Comparison of ENCODE assay signal across 8 cellular contexts in genomic region chr15:74240002-74240568, GRCh38. TPM values are rescaled to one million over a fixed set of nuclear protein-coding genes. Genes with fewer than 3 reads are reported as not detected.
DNase-seq lines count a peak whose midpoint lies in the region; ATAC-seq, FAIRE-seq and TF ChIP-seq lines count a peak whose summit lies in the region.

No MANE protein-coding gene starts in this region.

- BruUV-seq in Panc1 (replicated peaks; lab: Mats Ljungman, UMichigan) = no TSS peak

- in situ Hi-C loops in Panc1 (cut with HindIII; ENCODE audit: low pct_unique_long_range_greater_than_20kb, low sequenced_read_pairs) = no loop called here

- H3K4me1 Mint-ChIP-seq in CD4-positive, alpha-beta T cell (ENCODE audit: low read depth) = peaks cover 7% of the 10 kb centered on the region

- peaks cover 51% of the 10 kb centered on the region for H3K4me1 ChIP-seq in A549
- H3K4me1 ChIP-seq in Panc1 (ENCODE audit: control insufficient read depth, insufficient read depth, low read length) = peaks cover 30% of the 10 kb centered on the region
- peaks cover 38 to 44% (median 40%) of the 10 kb centered on the region in 4 donors for H3K4me1 ChIP-seq in esophagus muscularis mucosa

- peak; percentile 36 for FAIRE-seq in A549 (lab: Jason Lieb, UNC)

- no peaks in the 10 kb centered on the region for H3K36me3 Mint-ChIP-seq in CD4-positive, alpha-beta T cell (ENCODE audit: low read depth)

- peak overlapping the region; percentile 69 for H3K4me2 ChIP-seq in A549

- POLR2A ChIA-PET in A549 (lab: Yijun Ruan, JAX) = interaction anchor here (1.0 to 1.4 kb wide), 3 partner anchors 40 to 67 kb away, joined by 3 to 4 read pairs (median 3); no protein-coding TSS in a partner anchor
- POLR2A ChIA-PET in Panc1 (lab: Charles Lee) = no interaction called here
- POLR2A ChIA-PET in CD4-positive, alpha-beta T cell (lab: Charles Lee) = no interaction called here

- CTCF ChIA-PET in A549 (lab: Yijun Ruan, JAX) (interaction anchor here (0.7 to 2.7 kb wide), 14 partner anchors 9 to 191 kb away, joined by 3 to 14 read pairs (median 4); partner anchors contain the start of gene STRA6), Panc1 (lab: Charles Lee) (interaction anchor here (0.7 kb wide), 1 partner anchor 81 kb away, joined by 3 read pairs; no protein-coding TSS in a partner anchor)
- CTCF ChIA-PET in CD4-positive, alpha-beta T cell (lab: Charles Lee) = no interaction called here

- H3K27me3 Mint-ChIP-seq in CD4-positive, alpha-beta T cell = peaks cover 37% of the 10 kb centered on the region

- no peaks in the 10 kb centered on the region for H3K27me3 ChIP-seq in Panc1 (ENCODE audit: control insufficient read depth, insufficient read depth, low read length)
- peaks cover 0 to 4% (median 0%) of the 10 kb centered on the region in 4 donors for H3K27me3 ChIP-seq in esophagus muscularis mucosa
- peaks cover 18% of the 10 kb centered on the region for H3K27me3 ChIP-seq in CD4-positive, alpha-beta T cell (ENCODE audit: control insufficient read depth, insufficient read depth, low read length)

- intact Hi-C loops in Panc1 (cut with micrococcal nuclease; ENCODE audit: unreplicated experiment) = no loop called here
- intact Hi-C loops in esophagus muscularis mucosa (cut with DNase I) = no loop called here
- intact Hi-C loops in CD4-positive, alpha-beta T cell (cut with DNase I, micrococcal nuclease) = no loop called here

- ATAC-seq in A549 (peak; percentile 90 to 97), Panc1 (peak; percentile 82), omental fat pad (ENCODE audit: low FRiP score) (peak; percentile 24), GM18907 (IDR thresholded peaks at IDR 0.05; ENCODE audit: unreplicated experiment) (no peak), GM18520 (IDR thresholded peaks at IDR 0.05; ENCODE audit: unreplicated experiment) (no peak)
- no peak for ATAC-seq in CD4-positive, alpha-beta T cell (ENCODE audit: poor library complexity)

- TF ChIP-seq CTCF in A549 (IDR thresholded peaks at IDR 0.05) = peak; percentile 38; the same call in 2 of the 3 replicates
- TF ChIP-seq CTCF in Panc1 (IDR thresholded peaks at IDR 0.05) = no peak
- peak; percentile 26 to 65 (median 38) for TF ChIP-seq CTCF in esophagus muscularis mucosa (IDR thresholded peaks at IDR 0.05)
- no peak for TF ChIP-seq CTCF in omental fat pad (IDR thresholded peaks at IDR 0.05)
- TF ChIP-seq CTCF in CD4-positive, alpha-beta T cell (IDR thresholded peaks at IDR 0.05) = no peak

- no peaks in the 10 kb centered on the region for H3K36me3 ChIP-seq in Panc1 (ENCODE audit: control insufficient read depth, insufficient read depth, low read length)
- H3K36me3 ChIP-seq in esophagus muscularis mucosa = no peaks in the 10 kb centered on the region

- no peak for TF ChIP-seq POLR2A in A549 (IDR thresholded peaks at IDR 0.05; ENCODE audit: low read length)
- TF ChIP-seq POLR2A in esophagus muscularis mucosa (IDR thresholded peaks at IDR 0.05; ENCODE audit: low read depth) = no peak

- no peaks in the 10 kb centered on the region for H3K9me3 ChIP-seq in A549
- no peaks in the 10 kb centered on the region for H3K9me3 ChIP-seq in Panc1 (ENCODE audit: control insufficient read depth, insufficient read depth, low read depth, low read length)
- no peaks in the 10 kb centered on the region for H3K9me3 ChIP-seq in esophagus muscularis mucosa
- no peaks in the 10 kb centered on the region for H3K9me3 ChIP-seq in CD4-positive, alpha-beta T cell (ENCODE audit: control insufficient read depth, low read length)

- H3K4me3 ChIP-seq in A549 = no peak overlapping the region
- no peak overlapping the region for H3K4me3 ChIP-seq in Panc1 (ENCODE audit: low read depth in 2 of 2, low read length in 2 of 2)
- no peak overlapping the region for H3K4me3 ChIP-seq in esophagus muscularis mucosa

- no peaks in the 10 kb centered on the region for H3K9me3 Mint-ChIP-seq in CD4-positive, alpha-beta T cell

- TF ChIP-seq EP300 in A549 (IDR thresholded peaks at IDR 0.05) = no peak; a peak in 1 of 5 replicates
- TF ChIP-seq EP300 in esophagus muscularis mucosa (IDR thresholded peaks at IDR 0.05) = no peak

- DNase-seq in A549 (ENCODE audit: low read depth in 1 of 2, low spot score in 1 of 2) = peak; percentile 72 to 93
- peak; percentile 94 for DNase-seq in HT1080 (ENCODE audit: low read depth)
- DNase-seq in Panc1 (ENCODE audit: low read depth, low spot score) = peak; percentile 18
- DNase-seq in esophagus muscularis mucosa (ENCODE audit: extremely low spot score) = no peak
- peak; percentile 32 for DNase-seq in omental fat pad (ENCODE audit: low spot score)
- DNase-seq in CD4-positive, alpha-beta T cell = no peak

- no peak overlapping the region for H3K4me3 Mint-ChIP-seq in CD4-positive, alpha-beta T cell

- TF ChIP-seq RAD21 in A549 (conservative IDR thresholded peaks at IDR 0.05 in 1 of 2, IDR thresholded peaks at IDR 0.05 in 1 of 2) = peak; percentile 21 to 49; a peak in 4 of 5 replicates

- H3K27ac Mint-ChIP-seq in CD4-positive, alpha-beta T cell = no peak overlapping the region

- 0% methylated on average over 5 of the region's 5 CpGs for WGBS in A549 (ENCODE audit: missing lambda C conversion rate)
- WGBS in esophagus muscularis mucosa = 9% methylated on average over 5 of the region's 5 CpGs

- H3K27ac ChIP-seq in A549 (peak overlapping the region; percentile 79 to 85), Panc1 (ENCODE audit: low read length) (peak overlapping the region; percentile 57), esophagus muscularis mucosa (replicated peaks in 1 of 4) (peak overlapping the region in 2 of 4 donors; percentile 26 to 47)
- H3K27ac ChIP-seq in CD4-positive, alpha-beta T cell (ENCODE audit: low read depth, low read length) = no peak overlapping the region

TF ChIP-seq in A549, 52 proteins besides CTCF, POLR2A, EP300 and RAD21 (continues in another document):
- no peak for TF ChIP-seq EHMT2 (IDR thresholded peaks at IDR 0.05; ENCODE audit: low read depth)
- TF ChIP-seq HOXB13 (CRISPR knock-in tag; IDR thresholded peaks at IDR 0.05; ENCODE audit: low read depth) = no peak
- TF ChIP-seq USF2 (IDR thresholded peaks at IDR 0.05) = no peak
- TF ChIP-seq ZFP36 (IDR thresholded peaks at IDR 0.05; ENCODE audit: borderline replicate concordance, partially characterized antibody) = no peak
- TF ChIP-seq HOXB5 (CRISPR knock-in tag; IDR thresholded peaks at IDR 0.05) = no peak
- no peak for TF ChIP-seq CHD2 (IDR thresholded peaks at IDR 0.05; ENCODE audit: low read length, partially characterized antibody)
- TF ChIP-seq MAZ (IDR thresholded peaks at IDR 0.05; ENCODE audit: borderline replicate concordance, low read depth, low read length) = no peak
- no peak for TF ChIP-seq POLR2AphosphoS2 (conservative IDR thresholded peaks at IDR 0.05; ENCODE audit: low read length)
- 0 out of 2 replicates have a peak, but pooled peaks have one; percentile 63 for TF ChIP-seq E2F6 (IDR thresholded peaks at IDR 0.05; ENCODE audit: borderline replicate concordance, low read depth)
- no peak for TF ChIP-seq TFCP2L1 (CRISPR knock-in tag; IDR thresholded peaks at IDR 0.05)
- peak; percentile 39; the same call in 1 of the 2 replicates for TF ChIP-seq MYC (IDR thresholded peaks at IDR 0.05; ENCODE audit: borderline replicate concordance, low read length)
- TF ChIP-seq SMC3 (IDR thresholded peaks at IDR 0.05) = peak; percentile 53

RNA-seq across cellular contexts. Expression of gene CCDC33, which starts 4.0 kb away (rescaled TPM):
- polyA plus RNA-seq in A549 (2011; rRNA removed) = 5.4 and 5.9 TPM in 2 replicates
- polyA plus RNA-seq in A549 (2012; cell fraction: cytosol; rRNA removed) = 5.2 and 6.0 TPM in 2 replicates
- polyA plus RNA-seq in A549 (2012; cell fraction: nucleus; rRNA removed) = 5.8 and 6.5 TPM in 2 replicates
- 9.2 to 11.9 TPM (median 10.4 TPM) in 3 replicates for polyA plus RNA-seq in A549 (2017; fragmentation: RNase III; extraction: RNeasy Plus Mini Kit Qiagen cat#74134 plus additional on column Dnase treatment)
- 4.5 and 4.6 TPM in 2 replicates for polyA minus RNA-seq in A549 (2011; rRNA and poly(A)+ RNA removed)
- not detected in 2 replicates for total RNA-seq in HT1080 (2014; rRNA removed; shearing (Covaris generic))
- not detected in 2 replicates for polyA plus RNA-seq in HT1080 (2015; cell fraction: cytosol; rRNA removed)
- 0.27 TPM in 1 of 2 replicates, not detected in the other for polyA plus RNA-seq in HT1080 (2015; cell fraction: nucleus; rRNA removed)
- total RNA-seq in Panc1 (2021; ENCODE audit: unreplicated experiment) = not detected
- not detected for polyA plus RNA-seq in Panc1 (2012; ENCODE audit: insufficient read length)
- not detected for total RNA-seq in esophagus muscularis mucosa
- not detected for total RNA-seq in omental fat pad
- not detected for total RNA-seq in CD4-positive, alpha-beta T cell

RNA-seq across cellular contexts. Expression of gene STRA6, which starts 37.5 kb away (rescaled TPM):
- polyA plus RNA-seq in A549 (2011; rRNA removed) = 35.0 and 49.8 TPM in 2 replicates
- 31.3 and 39.8 TPM in 2 replicates for polyA plus RNA-seq in A549 (2012; cell fraction: cytosol; rRNA removed)
- 165 and 201 TPM in 2 replicates for polyA plus RNA-seq in A549 (2012; cell fraction: nucleus; rRNA removed)
- polyA plus RNA-seq in A549 (2017; fragmentation: RNase III; extraction: RNeasy Plus Mini Kit Qiagen cat#74134 plus additional on column Dnase treatment) = 60.6 to 76.4 TPM (median 70.2 TPM) in 3 replicates
- 63.6 and 65.0 TPM in 2 replicates for polyA minus RNA-seq in A549 (2011; rRNA and poly(A)+ RNA removed)
- total RNA-seq in HT1080 (2014; rRNA removed; shearing (Covaris generic)) = 0.10 TPM in 1 of 2 replicates, not detected in the other
- 1.8 and 2.0 TPM in 2 replicates for polyA plus RNA-seq in HT1080 (2015; cell fraction: cytosol; rRNA removed)
- polyA plus RNA-seq in HT1080 (2015; cell fraction: nucleus; rRNA removed) = 11.8 and 12.4 TPM in 2 replicates
- total RNA-seq in Panc1 (2021; ENCODE audit: unreplicated experiment) = 1.1 TPM
- polyA plus RNA-seq in Panc1 (2012; ENCODE audit: insufficient read length) = 0.73 TPM
- under 1 TPM; 0.13 to 0.83 (median 0.47) TPM for total RNA-seq in esophagus muscularis mucosa
- total RNA-seq in omental fat pad = under 1 TPM in 1 of 4 donors, not detected in 3; 0.19 TPM
- total RNA-seq in CD4-positive, alpha-beta T cell = not detected

Comparison
In these comparisons a context has a peak if more than half of its experiments do, and no peak if none do; other contexts are left out.
1. ATAC-seq: peak in A549 (2 of 2), Panc1 (single experiment) and omental fat pad (single experiment); none in GM18907 (single experiment), GM18520 (single experiment) and CD4-positive, alpha-beta T cell (single experiment).
2. DNase-seq: peak in A549 (2 of 2), HT1080 (single experiment), Panc1 (single experiment) and omental fat pad (single experiment); none in esophagus muscularis mucosa (single experiment) and CD4-positive, alpha-beta T cell (0 of 10).
3. CTCF ChIP-seq: peak in A549 (single experiment) and esophagus muscularis mucosa (3 of 3); none in Panc1 (single experiment), omental fat pad (0 of 3) and CD4-positive, alpha-beta T cell (single experiment).